19 cellular contexts compared by ENCODE assay signal in the genomic region with DNA sequence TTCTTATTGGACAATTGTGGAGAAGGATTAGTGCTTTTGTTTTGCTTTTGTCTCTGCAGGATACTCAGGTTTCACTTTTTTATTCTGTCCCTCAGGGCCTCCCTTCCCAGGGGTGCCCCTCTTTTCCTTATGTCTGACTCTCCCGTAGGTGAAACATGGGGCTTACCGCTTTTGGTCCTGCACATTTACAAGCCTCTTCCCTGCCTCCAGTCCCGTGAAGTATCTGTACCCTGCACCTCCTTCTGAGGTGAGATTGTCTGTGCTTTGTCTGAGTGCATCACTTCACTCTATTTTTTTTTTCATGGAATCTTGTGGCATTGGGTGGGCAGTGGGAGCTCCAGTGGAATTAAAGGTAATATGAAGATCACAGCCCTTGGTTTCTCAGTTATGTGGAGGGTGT.
"Had no signal": no experiment of that assay in that cellular context is flagged by ENCODE, and none has a peak within 500 bp of the region (broad histone marks: within the 10 kb centered on the region; RNA-seq: fewer than 3 reads in every experiment).

No MANE protein-coding gene starts in this region.

- ATAC-seq: K562, Panc1, PC-3 had no signal

- H3K36me3 Mint-ChIP-seq: IgD-negative memory B cell had no signal

- H3K27ac ChIP-seq: KMS-11, RWPE1 had no signal

- H3K4me1 Mint-ChIP-seq: IgD-negative memory B cell had no signal

- H3K27me3 Mint-ChIP-seq: IgD-negative memory B cell had no signal

- H3K27ac Mint-ChIP-seq: IgD-negative memory B cell had no signal

- H3K9me3 Mint-ChIP-seq: IgD-negative memory B cell had no signal

- H3K9me3 ChIP-seq: SK-N-SH had no signal

- H3K9ac ChIP-seq: KMS-11, SK-N-SH had no signal

- H3K4me3 Mint-ChIP-seq: IgD-negative memory B cell had no signal

- DNase-seq: Kasumi-1, MM.1S, NCI-H1092 treated with DMSO at 0.1 percent for 48 hours, NCI-H1436, NCI-H187, NCI-H2029, NCI-H2081 treated with DMSO at 0.1 percent for 48 hours, NCI-H2227 treated with DMSO at 0.1 percent for 48 hours, NCI-H524, NCI-H69, NCI-H774, PC-3, SHP77, SK-N-SH had no signal

- H3K4me3 ChIP-seq: K562 had no signal
